In genomic region chr2:237697586-237698337, GRCh38 we compare ENCODE assay signal across 10 cellular contexts.
DNase-seq lines count a peak whose midpoint lies in the region; ATAC-seq and TF ChIP-seq lines count a peak whose summit lies in the region.
"Had no signal": no experiment of that assay in that cellular context is flagged by ENCODE, and none has a peak within 500 bp of the region (broad histone marks: within the 10 kb centered on the region; RNA-seq: fewer than 3 reads in every experiment).

No MANE protein-coding gene starts in this region.

- no peak for TF ChIP-seq CTCF in A673 (conservative IDR thresholded peaks at IDR 0.05; ENCODE audit: low read depth, low read length)

- peaks cover 52 to 99% (median 94%) of the 10 kb centered on the region in 4 donors for H3K4me1 Mint-ChIP-seq in naive thymus-derived CD8-positive, alpha-beta T cell

- peak overlapping the region; percentile 59 to 98 (median 88) for H3K4me3 Mint-ChIP-seq in naive thymus-derived CD8-positive, alpha-beta T cell

- peaks cover 0 to 5% (median 0%) of the 10 kb centered on the region in 3 donors for H3K36me3 Mint-ChIP-seq in naive thymus-derived CD8-positive, alpha-beta T cell

- in situ Hi-C loops in KBM-7 (cut with MboI; ENCODE audit: low pct_unique_long_range_greater_than_20kb, low sequenced_read_pairs), result no loop called here
- in situ Hi-C loops in G401 (cut with HindIII; ENCODE audit: low sequenced_read_pairs), result no loop called here

- H3K27ac Mint-ChIP-seq in naive thymus-derived CD8-positive, alpha-beta T cell, result peak overlapping the region; percentile 85 to 97 (median 94)

- peak in 1 of 2 donors; percentile 18 for ATAC-seq in naive thymus-derived CD8-positive, alpha-beta T cell
- ATAC-seq: right lobe of liver had no signal

- H3K9me3 Mint-ChIP-seq in naive thymus-derived CD8-positive, alpha-beta T cell, result no peaks in the 10 kb centered on the region

- H3K27me3 ChIP-seq in A673 (replicated peaks; ENCODE audit: insufficient read depth, low read depth, low read length, poor library complexity), result no peaks in the 10 kb centered on the region
- H3K27me3 ChIP-seq: right lobe of liver had no signal

- POLR2A ChIA-PET in A673 (lab: Charles Lee; ENCODE audit: low non-redundant PET), result interaction anchor here (0.6 kb wide), 1 partner anchor 572 kb away, joined by 4 read pairs; no protein-coding TSS in a partner anchor
- POLR2A ChIA-PET in naive thymus-derived CD8-positive, alpha-beta T cell (lab: Charles Lee), result interaction anchor here (0.9 to 12.9 kb wide), 9 partner anchors 8 to 47 kb away, joined by 3 to 338 read pairs (median 4); no protein-coding TSS in a partner anchor

- CTCF ChIA-PET in A673 (lab: Charles Lee), result interaction anchor here (0.7 kb wide), 1 partner anchor 628 kb away, joined by 3 read pairs; no protein-coding TSS in a partner anchor

- peak; percentile 73 for DNase-seq in A673 (ENCODE audit: low spot score)
- peak; percentile 39 for DNase-seq in KBM-7
- DNase-seq in amniotic epithelial cell (ENCODE audit: low read depth), result peak; percentile 59
- DNase-seq in naive thymus-derived CD8-positive, alpha-beta T cell, result no peak
- DNase-seq in effector CD8-positive, alpha-beta T cell (lab: John Stamatoyannopoulos, UW), result no peak
- no peak for DNase-seq in HUDEP-2 (lab: John Stamatoyannopoulos, UW; ENCODE audit: unreplicated experiment in 76 of 76)
- DNase-seq in inferior parietal cortex (ENCODE audit: extremely low spot score), result no peak
- DNase-seq in G401 (ENCODE audit: low spot score), result no peak
- DNase-seq: NCI-H1048, right lobe of liver had no signal

- BruUV-seq in A673 (replicated peaks; lab: Mats Ljungman, UMichigan), result no TSS peak

- intact Hi-C loops in A673 (cut with micrococcal nuclease; ENCODE audit: unreplicated experiment), result no loop called here

- H3K4me1 ChIP-seq in A673 (ENCODE audit: insufficient read depth, low read length, poor library complexity, severe bottlenecking), result peaks cover 96% of the 10 kb centered on the region

- no peak overlapping the region for H3K4me3 ChIP-seq in A673 (ENCODE audit: low read depth, low read length, poor library complexity, severe bottlenecking)
- H3K4me3 ChIP-seq: right lobe of liver had no signal

- no peaks in the 10 kb centered on the region for H3K27me3 Mint-ChIP-seq in naive thymus-derived CD8-positive, alpha-beta T cell

- peak overlapping the region; percentile 62 for H3K27ac ChIP-seq in A673 (ENCODE audit: low read depth, low read length, poor library complexity, severe bottlenecking)
- H3K27ac ChIP-seq: right lobe of liver had no signal

- no peaks in the 10 kb centered on the region for H3K9me3 ChIP-seq in A673 (ENCODE audit: low read depth, low read length, poor library complexity, severe bottlenecking)
- H3K9me3 ChIP-seq: right lobe of liver had no signal

- no peaks in the 10 kb centered on the region for H3K36me3 ChIP-seq in A673 (ENCODE audit: insufficient read depth, low read length, poor library complexity, severe bottlenecking)
- H3K36me3 ChIP-seq: right lobe of liver had no signal

Comparison
In these comparisons a context has a peak if more than half of its experiments do, and no peak if none do; other contexts are left out.
1. DNase-seq: peak in A673 (single experiment), KBM-7 (single experiment) and amniotic epithelial cell (single experiment); none in naive thymus-derived CD8-positive, alpha-beta T cell (0 of 10), effector CD8-positive, alpha-beta T cell (single experiment), HUDEP-2 (0 of 76), inferior parietal cortex (single experiment) and G401 (single experiment).